ENCODE assay signal across 22 cellular contexts in the genomic region with DNA sequence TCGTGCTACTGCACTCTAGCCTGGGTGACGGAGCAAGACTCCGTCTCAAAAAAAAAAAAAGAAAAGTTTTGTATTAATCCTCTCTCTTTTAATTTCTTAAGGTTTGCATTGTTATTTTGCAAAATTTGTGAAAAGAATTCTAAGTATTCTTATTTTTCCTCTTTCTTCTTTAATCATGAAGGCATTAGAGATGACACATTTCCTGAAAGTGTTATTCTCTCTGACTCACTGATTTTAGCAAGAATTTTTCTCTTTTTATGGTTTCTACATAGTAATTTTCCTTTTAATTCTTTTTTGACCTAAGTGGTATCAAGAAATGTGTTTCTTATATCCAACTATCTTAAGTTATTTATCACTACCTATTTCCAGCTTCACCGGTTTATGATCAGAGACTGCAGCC.
"Had no signal": no experiment of that assay in that cellular context is flagged by ENCODE, and none has a peak within 500 bp of the region (broad histone marks: within the 10 kb centered on the region; RNA-seq: fewer than 3 reads in every experiment).

No MANE protein-coding gene starts in this region.

- H3K36me3 Mint-ChIP-seq: naive thymus-derived CD8-positive, alpha-beta T cell had no signal

- H3K4me1 Mint-ChIP-seq: endodermal cell; nephron progenitor cell; stimulated activated naive CD8-positive, alpha-beta T cell treated with anti-CD3 and anti-CD28 coated beads, Interleukin-15, amount 100 ng/mL, for 72 hours had no signal

- H3K27ac Mint-ChIP-seq: endodermal cell; naive thymus-derived CD8-positive, alpha-beta T cell; nephron progenitor cell had no signal

- ATAC-seq: foreskin keratinocyte; gastroesophageal sphincter; heart left ventricle; left ventricle myocardium superior; lower lobe of right lung; naive thymus-derived CD8-positive, alpha-beta T cell; psoas muscle; right cardiac atrium; stimulated activated naive CD8-positive, alpha-beta T cell treated with anti-CD3 and anti-CD28 coated beads, Interleukin-15, amount 100 ng/mL, for 72 hours had no signal

- H3K9me3 Mint-ChIP-seq: stimulated activated naive CD8-positive, alpha-beta T cell treated with anti-CD3 and anti-CD28 coated beads, Interleukin-15, amount 100 ng/mL, for 72 hours had no signal

- DNase-seq: effector CD8-positive, alpha-beta T cell; endodermal cell; foreskin keratinocyte; heart left ventricle; hippocampal formation; islet precursor cell; kidney glomerular epithelial cell; left ventricle myocardium superior; lower lobe of right lung; naive thymus-derived CD8-positive, alpha-beta T cell; nephron progenitor cell; nucleus accumbens; posterior cingulate gyrus; psoas muscle; right cardiac atrium; sigmoid colon; stimulated activated CD4-positive, alpha-beta T cell treated with anti-CD3 and anti-CD28 coated beads, Interleukin-2, amount 100 ng/mL, for 48 hours; stimulated activated CD8-positive, alpha-beta memory T cell treated with anti-CD3 and anti-CD28 coated beads, Interleukin-4, amount 100 ng/mL, for 48 hours; stimulated activated naive CD4-positive, alpha-beta T cell; stimulated activated naive CD8-positive, alpha-beta T cell treated with anti-CD3 and anti-CD28 coated beads, Interleukin-15, amount 100 ng/mL, for 72 hours; trophoblast cell had no signal

- H3K4me3 Mint-ChIP-seq: endodermal cell; naive thymus-derived CD8-positive, alpha-beta T cell; nephron progenitor cell; stimulated activated naive CD8-positive, alpha-beta T cell treated with anti-CD3 and anti-CD28 coated beads, Interleukin-15, amount 100 ng/mL, for 72 hours had no signal
